8 cellular contexts compared by ENCODE assay signal in the genomic region with DNA sequence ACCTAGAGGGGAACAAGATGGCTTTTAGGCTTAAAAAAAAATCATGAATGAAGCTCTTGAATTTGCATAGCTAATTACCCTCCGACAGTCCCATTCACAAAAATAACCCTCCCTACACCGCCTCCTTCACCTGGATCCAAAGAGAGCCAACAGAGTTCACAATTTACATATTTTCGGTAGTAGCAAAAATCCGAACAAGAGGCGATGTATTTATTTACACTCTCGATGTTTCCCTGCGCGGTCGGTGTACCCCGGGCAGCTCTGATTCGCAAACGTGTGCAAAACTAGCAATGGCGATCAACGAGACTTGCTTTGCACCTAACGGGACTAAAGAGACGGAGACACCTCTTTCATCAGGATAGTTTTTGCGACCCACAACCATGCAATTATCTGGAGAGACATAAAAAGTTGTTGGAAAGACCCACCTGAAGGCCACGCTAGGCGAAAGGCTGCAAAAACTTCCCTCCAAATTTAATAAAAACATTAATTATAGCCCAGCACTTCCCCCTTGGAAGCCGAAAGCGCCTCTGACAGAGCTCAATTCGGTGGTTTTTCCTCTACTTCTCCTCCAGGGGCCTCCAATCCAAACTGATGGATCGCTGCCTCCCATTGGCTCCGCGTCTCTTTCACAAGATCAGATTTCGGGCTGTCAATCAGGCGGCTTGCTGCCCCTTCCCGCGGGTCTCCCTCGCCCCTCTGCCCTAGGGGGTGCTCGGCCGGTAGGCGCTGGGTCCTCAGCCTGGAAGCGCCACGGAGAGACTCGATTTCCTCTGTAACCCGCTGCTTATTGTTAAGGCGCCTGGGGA. TPM values are rescaled to one million over a fixed set of nuclear protein-coding genes. Genes with fewer than 3 reads are reported as not detected.
A peak's percentile ranks its signal among the peaks of the same experiment; 100 is the strongest.
DNase-seq lines count a peak whose midpoint lies in the region; ATAC-seq, FAIRE-seq and TF ChIP-seq lines count a peak whose summit lies in the region.

ETV1 (minus strand) TSS at position 529 of the 806 bp plus-strand sequence. CDS start 614 bp downstream, outside the sequence.

- peaks cover 0 to 6% (median 0%) of the 10 kb centered on the region in 4 donors for H3K27me3 ChIP-seq in pancreas

- no peaks in the 10 kb centered on the region for H3K36me3 Mint-ChIP-seq in activated naive CD4-positive, alpha-beta T cell treated with anti-CD3 and anti-CD28 coated beads, Interleukin-2, amount 10 ng/mL, durations not matched to agents 7 days and 5 days

- H3K27me3 Mint-ChIP-seq in activated naive CD4-positive, alpha-beta T cell treated with anti-CD3 and anti-CD28 coated beads, Interleukin-2, amount 10 ng/mL, durations not matched to agents 7 days and 5 days = no peaks in the 10 kb centered on the region

- no peak for TF ChIP-seq CTCF in pancreas (IDR thresholded peaks at IDR 0.05)

- H3K4me1 ChIP-seq in pancreas = peaks cover 0 to 4% (median 0%) of the 10 kb centered on the region in 3 donors

- H3K9me3 Mint-ChIP-seq in activated naive CD4-positive, alpha-beta T cell treated with anti-CD3 and anti-CD28 coated beads, Interleukin-2, amount 10 ng/mL, durations not matched to agents 7 days and 5 days = no peaks in the 10 kb centered on the region

- no peaks in the 10 kb centered on the region for H3K36me3 ChIP-seq in pancreas

- H3K27ac ChIP-seq in pancreas = peak within 1 kb of the TSS; percentile 28 to 89 (median 77)

- no peaks in the 10 kb centered on the region for H3K4me1 Mint-ChIP-seq in activated naive CD4-positive, alpha-beta T cell treated with anti-CD3 and anti-CD28 coated beads, Interleukin-2, amount 10 ng/mL, durations not matched to agents 7 days and 5 days

- no peak within 1 kb of the TSS for H3K4me3 Mint-ChIP-seq in activated naive CD4-positive, alpha-beta T cell treated with anti-CD3 and anti-CD28 coated beads, Interleukin-2, amount 10 ng/mL, durations not matched to agents 7 days and 5 days

- H3K9me3 ChIP-seq in pancreas = no peaks in the 10 kb centered on the region

- no peak for FAIRE-seq in pancreas (lab: Jason Lieb, UNC)

- peak; percentile 46 to 64 for ATAC-seq in left cardiac atrium
- ATAC-seq in pancreas = peak; percentile 25 to 63 (median 53)
- ATAC-seq in HG02678 (IDR thresholded peaks at IDR 0.05; ENCODE audit: unreplicated experiment) = no peak

- CTCF ChIA-PET in activated naive CD4-positive, alpha-beta T cell treated with anti-CD3 and anti-CD28 coated beads, Interleukin-2, amount 10 ng/mL, durations not matched to agents 7 days and 5 days (lab: Charles Lee) = no interaction called here

- peak; percentile 3 for DNase-seq in activated naive CD4-positive, alpha-beta T cell treated with Interleukin-2 at 50 U/mL for 16 hours
- no peak for DNase-seq in activated naive CD4-positive, alpha-beta T cell treated with anti-CD3 and anti-CD28 coated beads, Interleukin-2, amount 10 ng/mL, durations not matched to agents 7 days and 5 days
- peak; percentile 75 for DNase-seq in NCI-H2227 (lab: John Stamatoyannopoulos, UW; ENCODE audit: unreplicated experiment)
- peak; percentile 79 for DNase-seq in amniotic stem cell (lab: John Stamatoyannopoulos, UW)
- DNase-seq in left cardiac atrium = peak; percentile 74
- DNase-seq in pancreas = peak; percentile 27 to 63 (median 38)
- DNase-seq in GF-D8 (lab: John Stamatoyannopoulos, UW) = no peak

- intact Hi-C loops in left cardiac atrium (cut with DNase I) (no loop called here), pancreas (cut with DNase I) (no loop called here)

- H3K27ac Mint-ChIP-seq in activated naive CD4-positive, alpha-beta T cell treated with anti-CD3 and anti-CD28 coated beads, Interleukin-2, amount 10 ng/mL, durations not matched to agents 7 days and 5 days = no peak within 1 kb of the TSS

- peak within 1 kb of the TSS; percentile 29 to 52 (median 49) for H3K4me3 ChIP-seq in pancreas

- 1% methylated on average over 38 of the region's 38 CpGs for WGBS in pancreas, 2 donors

RNA-seq across cellular contexts. Expression of gene ETV1, which starts in this region (rescaled TPM):
- 10 to 100 TPM; 52.9 to 57.9 TPM for total RNA-seq in left cardiac atrium
- total RNA-seq in pancreas = 1 to 10 TPM; 1.8 to 8.5 (median 2.9) TPM
- polyA plus RNA-seq in pancreas = 1 to 10 TPM; 1.4 to 6.8 TPM

Comparison
In these comparisons a context has a peak if more than half of its experiments do, and no peak if none do; other contexts are left out.
1. RNA of gene ETV1 (total RNA-seq): 52.9 to 57.9 TPM in left cardiac atrium; 1.8 to 8.5 TPM in pancreas; every median in the first group is over 4 times any median in the second.
2. DNase-seq: peak in activated naive CD4-positive, alpha-beta T cell treated with Interleukin-2 at 50 U/mL for 16 hours (single experiment), NCI-H2227 (single experiment), amniotic stem cell (single experiment), left cardiac atrium (single experiment) and pancreas (6 of 6); none in activated naive CD4-positive, alpha-beta T cell treated with anti-CD3 and anti-CD28 coated beads, Interleukin-2, amount 10 ng/mL, durations not matched to agents 7 days and 5 days (single experiment) and GF-D8 (single experiment).